In the genomic region with DNA sequence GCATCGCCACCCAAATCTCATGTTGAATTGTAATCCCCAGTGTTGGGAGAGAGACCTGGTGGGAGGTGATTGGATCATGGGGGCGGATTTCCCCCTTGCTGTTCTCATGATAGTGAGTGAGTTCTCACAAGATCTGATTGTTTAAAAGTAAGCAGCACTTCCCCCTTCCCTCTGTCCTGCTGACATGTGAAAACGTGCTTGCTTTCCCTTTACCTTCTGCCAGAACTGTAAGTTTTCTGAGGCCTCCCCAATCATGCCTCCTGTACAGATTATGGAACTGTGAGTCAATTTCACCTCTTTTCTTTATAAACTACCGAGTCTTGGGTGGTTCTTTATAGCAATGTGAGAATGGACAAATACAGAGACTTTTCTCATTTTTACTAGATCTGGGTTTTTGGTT, we compare ENCODE assay signal across 1 cellular context.
TF ChIP-seq lines count a peak whose summit lies in the region.

No MANE protein-coding gene starts in this region.

TF ChIP-seq in endothelial cell of umbilical vein, 7 proteins besides CTCF, POLR2A, EP300 and RAD21 (continued from another document):
- TF ChIP-seq, protein P1, sequence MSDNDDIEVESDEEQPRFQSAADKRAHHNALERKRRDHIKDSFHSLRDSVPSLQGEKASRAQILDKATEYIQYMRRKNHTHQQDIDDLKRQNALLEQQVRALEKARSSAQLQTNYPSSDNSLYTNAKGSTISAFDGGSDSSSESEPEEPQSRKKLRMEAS (IDR thresholded peaks at IDR 0.05; ENCODE audit: insufficient read depth, insufficient read length), result no peak
- TF ChIP-seq FOS (IDR thresholded peaks at IDR 0.05; ENCODE audit: borderline replicate concordance, insufficient read depth, low read length) (no peak), EZH2 (IDR thresholded peaks at IDR 0.05; ENCODE audit: borderline replicate concordance, low read depth, low read length, severe bottlenecking) (no peak)
